Comparison of ENCODE assay signal across 17 cellular contexts in the genomic region with DNA sequence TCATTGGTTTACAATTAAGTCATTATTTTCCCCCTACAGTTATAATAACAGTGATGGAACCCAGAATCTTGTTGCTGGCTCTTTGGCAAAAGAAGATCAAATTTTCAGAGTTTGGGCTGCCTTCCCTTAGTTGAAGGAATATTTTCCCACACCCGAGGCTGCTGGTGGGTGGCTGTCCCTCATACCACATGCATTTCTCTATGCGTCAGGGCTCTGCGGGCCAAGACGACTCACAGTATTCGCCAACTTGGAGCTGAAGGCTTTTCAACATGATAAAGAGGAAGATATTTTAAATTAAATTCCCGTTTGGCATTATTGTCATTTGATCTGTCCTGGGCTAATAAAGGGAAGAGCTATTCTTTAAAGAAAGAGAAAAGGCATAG.
DNase-seq lines count a peak whose midpoint lies in the region; ATAC-seq and FAIRE-seq lines count a peak whose summit lies in the region.
"Had no signal": no experiment of that assay in that cellular context is flagged by ENCODE, and none has a peak within 500 bp of the region (broad histone marks: within the 10 kb centered on the region; RNA-seq: fewer than 3 reads in every experiment).

No MANE protein-coding gene starts in this region.

- no peaks in the 10 kb centered on the region for H3K36me3 ChIP-seq in neuronal stem cell (replicated peaks in 1 of 2; ENCODE audit: control insufficient read depth in 2 of 2, insufficient read depth in 2 of 2, low read length in 2 of 2)
- H3K36me3 ChIP-seq: SJCRH30 had no signal

- ATAC-seq in Right ventricle myocardium inferior, result peak; percentile 59
- ATAC-seq: activated CD8-positive, alpha-beta T cell treated with anti-CD3 and anti-CD28 coated beads, Interleukin-2, amount 10 ng/mL, durations not matched to agents 7 days and 5 days; GM12878 had no signal

- DNase-seq in Right ventricle myocardium inferior (ENCODE audit: missing footprints) (peak; percentile 67), cardiac septum (ENCODE audit: low spot score) (no peak), fibroblast of peridontal ligament (ENCODE audit: extremely low read depth) (peak; percentile 71), neuronal stem cell (ENCODE audit: low spot score) (no peak), RCC 7860 (ENCODE audit: low spot score) (no peak), SHP77 (lab: John Stamatoyannopoulos, UW) (no peak), NCI-H510A treated with DMSO at 0.1 percent for 48 hours (lab: John Stamatoyannopoulos, UW) (no peak)
- DNase-seq in activated naive CD4-positive, alpha-beta T cell treated with anti-CD3 and anti-CD28 coated beads, Interleukin-2, amount 50 U/mL, for 16 hours, result no peak
- DNase-seq: activated CD8-positive, alpha-beta T cell treated with anti-CD3 and anti-CD28 coated beads, Interleukin-2, amount 10 ng/mL, durations not matched to agents 7 days and 5 days; activated effector memory CD4-positive, alpha-beta T cell treated with anti-CD3 and anti-CD28 coated beads, Interleukin-2, amount 50 U/mL, for 16 hours; DMS153; NCI-H146; NCI-H774; SJCRH30; testis had no signal

- H2BK120ac ChIP-seq in neuronal stem cell (ENCODE audit: low read depth, low read length), result no peak overlapping the region

- no peak overlapping the region for H3K4me2 ChIP-seq in neuronal stem cell (ENCODE audit: insufficient read depth, low read length, poor library complexity, severe bottlenecking)

- H3K18ac ChIP-seq in neuronal stem cell (ENCODE audit: low read length), result peak overlapping the region; percentile 32

- H3K4me3 ChIP-seq in neuronal stem cell (ENCODE audit: low read length in 2 of 2), result no peak overlapping the region
- H3K4me3 ChIP-seq: GM12878, SJCRH30, testis had no signal

- no peak overlapping the region for H3K9ac ChIP-seq in neuronal stem cell (ENCODE audit: low read depth, low read length, poor library complexity)

- no peak overlapping the region for H4K8ac ChIP-seq in neuronal stem cell (ENCODE audit: low read depth, low read length)

- no peak overlapping the region for H3K23ac ChIP-seq in neuronal stem cell (ENCODE audit: low read depth, low read length, poor library complexity)

- H3K79me1 ChIP-seq in neuronal stem cell (ENCODE audit: low read depth, low read length), result no peaks in the 10 kb centered on the region

- no CpG with 5 or more reads among the region's 6 CpGs for WGBS in neuronal stem cell (ENCODE audit: extremely low coverage in 2 of 2, insufficient read length in 2 of 2, insufficient replicate concordance in 1 of 2), 2 donors

- no peak overlapping the region for H3K4ac ChIP-seq in neuronal stem cell (ENCODE audit: low read length)

- H3K14ac ChIP-seq in neuronal stem cell (ENCODE audit: low read length), result no peak overlapping the region

- H2BK5ac ChIP-seq in neuronal stem cell (ENCODE audit: low read length), result no peak overlapping the region

- H2AK5ac ChIP-seq in neuronal stem cell (ENCODE audit: low read depth, low read length), result no peak overlapping the region

- H2AFZ ChIP-seq in neuronal stem cell (ENCODE audit: low read length), result no peak overlapping the region

- FAIRE-seq in RCC 7860 (lab: Jason Lieb, UNC), result no peak
- FAIRE-seq: GM12878, TTC549 had no signal

- H3K27me3 ChIP-seq in neuronal stem cell (ENCODE audit: control insufficient read depth in 3 of 3, insufficient read depth in 3 of 3, low read depth in 1 of 3, low read length in 3 of 3), result no peaks in the 10 kb centered on the region
- H3K27me3 ChIP-seq: SJCRH30, testis had no signal

- intact Hi-C loops in Right ventricle myocardium inferior (cut with DNase I) (no loop called here), cardiac septum (cut with DNase I) (no loop called here)

- H3K27ac ChIP-seq in neuronal stem cell (replicated peaks; ENCODE audit: low read length), result no peak overlapping the region
- H3K27ac ChIP-seq: SJCRH30, testis had no signal

- no peak overlapping the region for H2BK12ac ChIP-seq in neuronal stem cell (ENCODE audit: low read length)

- H3K9me3 ChIP-seq in neuronal stem cell (replicated peaks in 1 of 2; ENCODE audit: control insufficient read depth in 2 of 2, insufficient read depth in 1 of 2, low read depth in 1 of 2, low read length in 2 of 2), result no peaks in the 10 kb centered on the region
- H3K9me3 ChIP-seq: SJCRH30, testis had no signal

- no peak overlapping the region for H2BK15ac ChIP-seq in neuronal stem cell (ENCODE audit: low read length)

- peaks cover 0 to 5% of the 10 kb centered on the region in 2 donors for H3K4me1 ChIP-seq in neuronal stem cell (ENCODE audit: control insufficient read depth in 2 of 2, insufficient read depth in 1 of 2, low read depth in 1 of 2, low read length in 2 of 2)

- no peak overlapping the region for H4K91ac ChIP-seq in neuronal stem cell (ENCODE audit: low read depth, low read length, poor library complexity)

Comparison
In these comparisons a context has a peak if more than half of its experiments do, and no peak if none do; other contexts are left out.
1. DNase-seq: peak in Right ventricle myocardium inferior (single experiment) and fibroblast of peridontal ligament (single experiment); none in cardiac septum (single experiment), neuronal stem cell (single experiment), RCC 7860 (single experiment), SHP77 (0 of 2), activated naive CD4-positive, alpha-beta T cell treated with anti-CD3 and anti-CD28 coated beads, Interleukin-2, amount 50 U/mL, for 16 hours (single experiment) and NCI-H510A treated with DMSO at 0.1 percent for 48 hours (single experiment).